Comparison of ENCODE assay signal across 8 cellular contexts in the genomic region with DNA sequence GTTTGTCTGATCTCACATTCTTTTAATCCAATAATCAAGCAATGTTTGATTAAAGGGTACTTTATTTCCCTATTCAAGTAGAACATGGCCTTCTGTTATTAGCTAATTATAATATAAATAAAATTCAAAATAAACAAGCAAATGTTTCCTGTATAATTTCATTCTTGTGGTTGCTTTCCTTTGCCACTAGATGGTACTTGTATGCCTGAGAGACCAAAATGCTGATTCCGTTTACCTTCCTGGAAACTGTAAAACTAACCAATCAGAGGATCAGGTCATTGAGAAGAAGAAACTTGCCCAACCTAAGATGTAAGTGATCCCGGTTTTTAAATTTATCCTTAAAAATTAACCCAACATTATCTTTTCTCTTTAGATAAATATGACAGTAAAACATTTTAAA. TPM values are rescaled to one million over a fixed set of nuclear protein-coding genes. Genes with fewer than 3 reads are reported as not detected.
DNase-seq lines count a peak whose midpoint lies in the region; ATAC-seq and TF ChIP-seq lines count a peak whose summit lies in the region.

No MANE protein-coding gene starts in this region.

- POLR2A ChIA-PET in Caco-2 (lab: Charles Lee) (interaction anchor here (0.7 kb wide), 1 partner anchor 1167 kb away, joined by 4 read pairs; no protein-coding TSS in a partner anchor), HEK293T (lab: Yijun Ruan, JAX) (interaction anchor here (1.5 kb wide), 1 partner anchor 8 kb away, joined by 4 read pairs; the partner anchor contains the start of gene ABCA5)

- intact Hi-C loops in Caco-2 (cut with micrococcal nuclease; ENCODE audit: unreplicated experiment) = loop anchor here (1.0 kb wide), 3 partner anchors 22 to 188 kb away; no protein-coding TSS in a partner anchor

- no peaks in the 10 kb centered on the region for H3K4me1 ChIP-seq in Caco-2

- TF ChIP-seq CTCF in Caco-2 (IDR thresholded peaks at IDR 0.05; ENCODE audit: insufficient read depth in 1 of 2, low read depth in 1 of 2, low read length in 1 of 2, severe bottlenecking in 1 of 2, unreplicated experiment in 1 of 2) (peak; percentile 51 to 53), VCaP (conservative IDR thresholded peaks at IDR 0.05) (peak; percentile 82)

- ATAC-seq in HG03097 (IDR thresholded peaks at IDR 0.05; ENCODE audit: low FRiP score, unreplicated experiment) = no peak

- CTCF ChIA-PET in Caco-2 (lab: Charles Lee) = interaction anchor here (0.7 to 2.3 kb wide), 4 partner anchors 24 to 189 kb away, joined by 3 to 6 read pairs (median 3); no protein-coding TSS in a partner anchor
- CTCF ChIA-PET in HEK293T (lab: Yijun Ruan, JAX) = no interaction called here

- BruUV-seq in Caco-2 (replicated peaks; lab: Mats Ljungman, UMichigan) = no TSS peak

- peak overlapping the region; percentile 46 for H3K4me3 Mint-ChIP-seq in Caco-2 (ENCODE audit: unreplicated experiment)

- no peaks in the 10 kb centered on the region for H3K36me3 ChIP-seq in Caco-2 (ENCODE audit: control insufficient read depth, insufficient read depth, low read length)

- no peak overlapping the region for H3K27ac Mint-ChIP-seq in Caco-2 (ENCODE audit: unreplicated experiment)

- H3K9me3 Mint-ChIP-seq in Caco-2 (ENCODE audit: unreplicated experiment) = no peaks in the 10 kb centered on the region

- no peak overlapping the region; the same call in 1 of the 2 replicates for H3K27ac ChIP-seq in VCaP

- peaks cover 14% of the 10 kb centered on the region for H3K27me3 Mint-ChIP-seq in Caco-2 (ENCODE audit: insufficient read depth, unreplicated experiment)

- no peak overlapping the region for H3K4me3 ChIP-seq in Caco-2 (ENCODE audit: low read depth, low read length)

- H3K27me3 ChIP-seq in Caco-2 (replicated peaks; ENCODE audit: control insufficient read depth, insufficient read depth, low read length) = no peaks in the 10 kb centered on the region

- H3K9me3 ChIP-seq in Caco-2 = no peaks in the 10 kb centered on the region

- H3K4me1 Mint-ChIP-seq in Caco-2 (ENCODE audit: low read depth, unreplicated experiment) = peaks cover 6% of the 10 kb centered on the region

- DNase-seq in Caco-2 = peak in 1 of 2 experiments; percentile 23
- peak; percentile 22 for DNase-seq in HEK293T (ENCODE audit: extremely low spot score)
- peak; percentile 18 for DNase-seq in kidney glomerular epithelial cell (lab: John Stamatoyannopoulos, UW)
- no peak for DNase-seq in stimulated activated CD4-positive, alpha-beta T cell treated with anti-CD3 and anti-CD28 coated beads, Interleukin-15, amount 100 ng/mL, for 24 hours
- DNase-seq in NK-92 treated with Interleukin-12 subunit alpha and Interleukin-12 subunit beta, amount 100 ng/mL, for 24 hours (lab: John Stamatoyannopoulos, UW) = no peak
- no peak for DNase-seq in NK-92 (lab: John Stamatoyannopoulos, UW; ENCODE audit: unreplicated experiment)

- no peaks in the 10 kb centered on the region for H3K36me3 Mint-ChIP-seq in Caco-2 (ENCODE audit: insufficient read depth, unreplicated experiment)

TF ChIP-seq in HEK293T, 16 proteins besides CTCF, POLR2A, EP300 and RAD21:
- TF ChIP-seq ARNT (IDR thresholded peaks at IDR 0.05) (no peak), ZNF384 (IDR thresholded peaks at IDR 0.05) (no peak), LEF1 (IDR thresholded peaks at IDR 0.05; ENCODE audit: borderline replicate concordance) (no peak), CTBP1 (IDR thresholded peaks at IDR 0.05; ENCODE audit: borderline replicate concordance) (no peak), FOXK2 (IDR thresholded peaks at IDR 0.05) (no peak), FOXA1 (IDR thresholded peaks at IDR 0.05) (no peak), FOXM1 (IDR thresholded peaks at IDR 0.05; ENCODE audit: borderline replicate concordance) (no peak), TARDBP (IDR thresholded peaks at IDR 0.05) (no peak), BHLHE40 (IDR thresholded peaks at IDR 0.05; ENCODE audit: borderline replicate concordance) (no peak)
TF ChIP-seq in HEK293T: peak in this region for 0.

RNA-seq across cellular contexts. Expression of gene ABCA5, which starts 8.1 kb away (rescaled TPM):
- 10.0 and 11.0 TPM in 2 replicates for total RNA-seq in Caco-2 (2022)

Comparison
In these comparisons a context has a peak if more than half of its experiments do, and no peak if none do; other contexts are left out.
1. DNase-seq: peak in HEK293T (single experiment) and kidney glomerular epithelial cell (single experiment); none in stimulated activated CD4-positive, alpha-beta T cell treated with anti-CD3 and anti-CD28 coated beads, Interleukin-15, amount 100 ng/mL, for 24 hours (single experiment), NK-92 treated with Interleukin-12 subunit alpha and Interleukin-12 subunit beta, amount 100 ng/mL, for 24 hours (single experiment) and NK-92 (single experiment).